15 cellular contexts compared by ENCODE assay signal in genomic region chr2:173555833-173556232, GRCh38.
DNase-seq lines count a peak whose midpoint lies in the region; ATAC-seq, FAIRE-seq and TF ChIP-seq lines count a peak whose summit lies in the region.
"Had no signal": no experiment of that assay in that cellular context is flagged by ENCODE, and none has a peak within 500 bp of the region (broad histone marks: within the 10 kb centered on the region; RNA-seq: fewer than 3 reads in every experiment).

No MANE protein-coding gene starts in this region.

- peak; percentile 57 for ATAC-seq in GM19397 (IDR thresholded peaks at IDR 0.05; ENCODE audit: unreplicated experiment)
- no peak for ATAC-seq in GM18868 (IDR thresholded peaks at IDR 0.05; ENCODE audit: unreplicated experiment)
- ATAC-seq in HepG2, result no peak
- no peak for ATAC-seq in left cardiac atrium
- ATAC-seq: activated CD8-positive, alpha-beta T cell treated with anti-CD3 and anti-CD28 coated beads for 36 hours; natural killer cell treated with Interleukin-12 subunit alpha and Interleukin-12 subunit beta and Interleukin-15 and Interleukin-18, amount 100 ng/mL, for 72 hours had no signal

- H3K27ac Mint-ChIP-seq in mesothelial cell of epicardium, result peak overlapping the region; percentile 93
- H3K27ac Mint-ChIP-seq: activated CD8-positive, alpha-beta T cell treated with anti-CD3 and anti-CD28 coated beads for 36 hours; natural killer cell treated with Interleukin-12 subunit alpha and Interleukin-12 subunit beta and Interleukin-15 and Interleukin-18, amount 100 ng/mL, for 72 hours; T-helper 1 cell treated with Interleukin-12 subunit alpha and Interleukin-12 subunit beta and Interleukin-4 antibody, amounts not matched to agents 30 μg/mL and 1 μg/mL, for 36 hours had no signal

- TF ChIP-seq POLR2A in HepG2 (IDR thresholded peaks at IDR 0.05; ENCODE audit: insufficient read depth in 1 of 2, low read depth in 2 of 2, low read length in 2 of 2), result no peak

- no peak overlapping the region for H3K27ac ChIP-seq in HepG2 (ENCODE audit: extremely low read length, insufficient read depth, low read length)
- H3K27ac ChIP-seq: transverse colon had no signal

- POLR2A ChIA-PET in HepG2 (lab: Yijun Ruan, JAX), result no interaction called here

- no peaks in the 10 kb centered on the region for H3K27me3 Mint-ChIP-seq in mesothelial cell of epicardium (ENCODE audit: low read depth)

- CTCF ChIA-PET in HepG2 (lab: Yijun Ruan, JAX; ENCODE audit: low intra/inter-chr PET ratio, low total read pairs), result no interaction called here

- in situ Hi-C loops in HepG2 (cut with HindIII; ENCODE audit: extremely low pct_ligation_motif_present, low pct_unique_long_range_greater_than_20kb), result no loop called here

- H3K4me1 Mint-ChIP-seq in mesothelial cell of epicardium, result peaks cover 36% of the 10 kb centered on the region

- H2AFZ ChIP-seq in HepG2 (ENCODE audit: low read length), result no peak overlapping the region

- FAIRE-seq in HepG2 (lab: Jason Lieb, UNC), result no peak

- no peaks in the 10 kb centered on the region for H3K36me3 ChIP-seq in adipocyte (ENCODE audit: control insufficient read depth, insufficient read depth, low read length, severe bottlenecking)
- no peaks in the 10 kb centered on the region for H3K36me3 ChIP-seq in HepG2 (replicated peaks in 1 of 2; ENCODE audit: control insufficient read depth in 1 of 2, insufficient read depth in 2 of 2, low read length in 2 of 2)
- H3K36me3 ChIP-seq: transverse colon had no signal

- H3K9me3 Mint-ChIP-seq in mesothelial cell of epicardium, result peaks cover 9% of the 10 kb centered on the region
- H3K9me3 Mint-ChIP-seq: activated CD8-positive, alpha-beta T cell treated with anti-CD3 and anti-CD28 coated beads for 36 hours; T-helper 1 cell treated with Interleukin-12 subunit alpha and Interleukin-12 subunit beta and Interleukin-4 antibody, amounts not matched to agents 30 μg/mL and 1 μg/mL, for 36 hours had no signal

- H3K4me1 ChIP-seq in adipocyte (ENCODE audit: control insufficient read depth, insufficient read depth, low read length), result no peaks in the 10 kb centered on the region
- H3K4me1 ChIP-seq in HepG2 (ENCODE audit: insufficient read depth, low read length), result no peaks in the 10 kb centered on the region

- WGBS in HepG2 (ENCODE audit: low lambda C conversion rate), result 0% methylated on average over 1 of the region's 1 CpG

- no peak for TF ChIP-seq CTCF in mesothelial cell of epicardium (IDR thresholded peaks at IDR 0.05; ENCODE audit: unreplicated experiment)
- TF ChIP-seq CTCF in HepG2 (CRISPR knock-in tag; IDR thresholded peaks at IDR 0.05), result no peak

- H3K4me3 Mint-ChIP-seq in mesothelial cell of epicardium, result peak overlapping the region; percentile 41
- H3K4me3 Mint-ChIP-seq: activated CD8-positive, alpha-beta T cell treated with anti-CD3 and anti-CD28 coated beads for 36 hours; natural killer cell treated with Interleukin-12 subunit alpha and Interleukin-12 subunit beta and Interleukin-15 and Interleukin-18, amount 100 ng/mL, for 72 hours; T-helper 1 cell treated with Interleukin-12 subunit alpha and Interleukin-12 subunit beta and Interleukin-4 antibody, amounts not matched to agents 30 μg/mL and 1 μg/mL, for 36 hours had no signal

- TF ChIP-seq EP300 in HepG2 (IDR thresholded peaks at IDR 0.05; ENCODE audit: low read depth in 2 of 2, low read length in 2 of 2) (no peak), HepG2 (CRISPR knock-in tag; IDR thresholded peaks at IDR 0.05; ENCODE audit: borderline replicate concordance) (no peak)

- no peak for TF ChIP-seq RAD21 in HepG2 (CRISPR knock-in tag; IDR thresholded peaks at IDR 0.05)

- H3K27me3 ChIP-seq in adipocyte (replicated peaks; ENCODE audit: control insufficient read depth, insufficient read depth, low read length) (peaks cover 31% of the 10 kb centered on the region), HepG2 (ENCODE audit: control insufficient read depth in 1 of 2, insufficient read depth in 2 of 2, low read length in 2 of 2) (peaks cover 0 to 23% of the 10 kb centered on the region in 2 experiments; a peak in 2 of 5 replicates)
- H3K27me3 ChIP-seq: transverse colon had no signal

- no peaks in the 10 kb centered on the region for H4K20me1 ChIP-seq in HepG2 (ENCODE audit: insufficient read depth, low read length)

- H3K9me3 ChIP-seq in adipocyte (ENCODE audit: control insufficient read depth, low read length), result no peaks in the 10 kb centered on the region
- no peaks in the 10 kb centered on the region for H3K9me3 ChIP-seq in HepG2 (ENCODE audit: low read length)

- intact Hi-C loops in HepG2 (cut with micrococcal nuclease; ENCODE audit: unreplicated experiment) (no loop called here), left cardiac atrium (cut with DNase I) (no loop called here)

- no peaks in the 10 kb centered on the region for H3K36me3 Mint-ChIP-seq in mesothelial cell of epicardium
- H3K36me3 Mint-ChIP-seq: natural killer cell treated with Interleukin-12 subunit alpha and Interleukin-12 subunit beta and Interleukin-15 and Interleukin-18, amount 100 ng/mL, for 72 hours had no signal

- H3K9ac ChIP-seq in adipocyte (ENCODE audit: low read length) (no peak overlapping the region), HepG2 (ENCODE audit: insufficient read depth, low read depth, low read length) (no peak overlapping the region)

- no peaks in the 10 kb centered on the region for H3K79me2 ChIP-seq in HepG2 (ENCODE audit: insufficient read depth, low read length)

- H3K4me3 ChIP-seq in adipocyte (ENCODE audit: low read length) (no peak overlapping the region), HepG2 (replicated peaks in 1 of 3; ENCODE audit: insufficient read depth in 1 of 3, low read depth in 2 of 3, low read length in 3 of 3) (no peak overlapping the region)
- H3K4me3 ChIP-seq: transverse colon had no signal

- no peak overlapping the region for H3K4me2 ChIP-seq in HepG2 (ENCODE audit: low read depth, low read length)

- DNase-seq in NCI-H1694 treated with DMSO at 0.1 percent for 48 hours (lab: John Stamatoyannopoulos, UW) (peak; percentile 49), adipocyte (ENCODE audit: low read depth) (peak; percentile 61), mesothelial cell of epicardium (ENCODE audit: low spot score in 2 of 2, unreplicated experiment in 2 of 2) (no peak), amygdala (lab: John Stamatoyannopoulos, UW) (no peak), HepG2 (ENCODE audit: low spot score) (no peak), left cardiac atrium (no peak)
- DNase-seq: activated CD8-positive, alpha-beta T cell treated with anti-CD3 and anti-CD28 coated beads for 36 hours; activated naive CD4-positive, alpha-beta T cell treated with Interleukin-2 at 50 U/mL for 16 hours; cortex of kidney; IMR-90; transverse colon had no signal

- no TSS peak for BruUV-seq in HepG2 (replicated peaks; lab: Mats Ljungman, UMichigan)

TF ChIP-seq in HepG2, 621 proteins besides CTCF, POLR2A, EP300 and RAD21:
- TF ChIP-seq KAT2B (IDR thresholded peaks at IDR 0.05; ENCODE audit: borderline replicate concordance, low read depth, low read length) (no peak), NR2C2 (CRISPR knock-in tag; IDR thresholded peaks at IDR 0.05; ENCODE audit: borderline replicate concordance) (no peak)

Comparison
In these comparisons a context has a peak if more than half of its experiments do, and no peak if none do; other contexts are left out.
1. DNase-seq: peak in NCI-H1694 treated with DMSO at 0.1 percent for 48 hours (single experiment) and adipocyte (single experiment); none in mesothelial cell of epicardium (0 of 2), amygdala (0 of 56), HepG2 (single experiment) and left cardiac atrium (single experiment).